ENCODE assay signal across 9 cellular contexts in genomic region chr6:105326838-105327745, GRCh38.
A peak's percentile ranks its signal among the peaks of the same experiment; 100 is the strongest.
DNase-seq lines count a peak whose midpoint lies in the region; ATAC-seq and TF ChIP-seq lines count a peak whose summit lies in the region.
"Had no signal": no experiment of that assay in that cellular context is flagged by ENCODE, and none has a peak within 500 bp of the region (broad histone marks: within the 10 kb centered on the region; RNA-seq: fewer than 3 reads in every experiment).

No MANE protein-coding gene starts in this region.

- in situ Hi-C loops in mammary epithelial cell (cut with MboI; ENCODE audit: low sequenced_read_pairs in 2 of 2) = no loop called here

- H3K4me1 Mint-ChIP-seq in activated CD4-positive, alpha-beta T cell treated with anti-CD3 and anti-CD28 coated beads for 36 hours = peaks cover 3% of the 10 kb centered on the region
- H3K4me1 Mint-ChIP-seq: naive B cell had no signal

- DNase-seq in DMS79 (lab: John Stamatoyannopoulos, UW) (peak; percentile 49), NCI-H2029 treated with DMSO at 0.1 percent for 48 hours (lab: John Stamatoyannopoulos, UW) (peak; percentile 96), mammary epithelial cell (peak; percentile 74)
- DNase-seq in activated CD4-positive, alpha-beta T cell treated with anti-CD3 and anti-CD28 coated beads for 36 hours = no peak
- DNase-seq in activated CD4-positive, CD25-positive, alpha-beta regulatory T cell treated with anti-CD3 and anti-CD28 coated beads, Interleukin-2, amount 50 U/mL, for 72 hours = no peak
- DNase-seq: naive B cell had no signal

- dilution Hi-C loops in mammary epithelial cell (cut with HindIII; ENCODE audit: low sequenced_read_pairs) = no loop called here

- H3K27me3 Mint-ChIP-seq in activated CD4-positive, alpha-beta T cell treated with anti-CD3 and anti-CD28 coated beads for 36 hours = no peaks in the 10 kb centered on the region
- H3K27me3 Mint-ChIP-seq: naive B cell had no signal

- peak overlapping the region; percentile 38 for H3K4me2 ChIP-seq in mammary epithelial cell (ENCODE audit: insufficient read depth, low read depth, low read length)

- H3K79me2 ChIP-seq in mammary epithelial cell (ENCODE audit: insufficient read depth, low read length) = peaks cover 41% of the 10 kb centered on the region

- no peak overlapping the region for H3K4me3 Mint-ChIP-seq in activated CD4-positive, alpha-beta T cell treated with anti-CD3 and anti-CD28 coated beads for 36 hours
- H3K4me3 Mint-ChIP-seq: naive B cell had no signal

- no TSS peak for BruUV-seq in mammary epithelial cell (replicated peaks; lab: Mats Ljungman, UMichigan)

- H3K27ac Mint-ChIP-seq in activated CD4-positive, alpha-beta T cell treated with anti-CD3 and anti-CD28 coated beads for 36 hours = no peak overlapping the region

- no peak overlapping the region for H3K4me3 ChIP-seq in mammary epithelial cell (replicated peaks in 1 of 3; ENCODE audit: insufficient read depth in 1 of 3, low read depth in 2 of 3, low read length in 3 of 3)
- no peak overlapping the region for H3K4me3 ChIP-seq in muscle layer of duodenum (ENCODE audit: low read depth in 1 of 2, low read length in 2 of 2)

- H3K27me3 ChIP-seq in mammary epithelial cell (ENCODE audit: insufficient read depth, low read length) (no peaks in the 10 kb centered on the region), muscle layer of duodenum (ENCODE audit: low read depth, low read length) (no peaks in the 10 kb centered on the region)

- intact Hi-C loops in mammary epithelial cell (cut with micrococcal nuclease) = no loop called here
- intact Hi-C loops in activated CD4-positive, alpha-beta T cell treated with anti-CD3 and anti-CD28 coated beads for 36 hours (cut with DNase I, micrococcal nuclease) = no loop called here

- H3K36me3 ChIP-seq in mammary epithelial cell (ENCODE audit: insufficient read depth, low read length) (peaks cover 33% of the 10 kb centered on the region), muscle layer of duodenum (ENCODE audit: control insufficient read depth in 1 of 2, insufficient read depth in 2 of 2, low read length in 2 of 2) (peaks cover 36 to 42% of the 10 kb centered on the region in 2 donors)

- peaks cover 54% of the 10 kb centered on the region for H3K4me1 ChIP-seq in mammary epithelial cell (ENCODE audit: insufficient read depth, low read length)
- H3K4me1 ChIP-seq in muscle layer of duodenum (ENCODE audit: control insufficient read depth in 1 of 2, insufficient read depth in 2 of 2, low read length in 2 of 2) = peaks cover 6 to 8% of the 10 kb centered on the region in 2 donors

- H3K27ac ChIP-seq in mammary epithelial cell (ENCODE audit: insufficient read depth, low read depth, low read length) (peak overlapping the region; percentile 19), muscle layer of duodenum (ENCODE audit: low read length) (peak overlapping the region; percentile 40)

- ATAC-seq in HG03460 (IDR thresholded peaks at IDR 0.05; ENCODE audit: unreplicated experiment) (no peak), HG02588 (IDR thresholded peaks at IDR 0.05; ENCODE audit: unreplicated experiment) (no peak)
- no peak for ATAC-seq in activated CD4-positive, alpha-beta T cell treated with anti-CD3 and anti-CD28 coated beads for 36 hours

- H3K9ac ChIP-seq in mammary epithelial cell (ENCODE audit: insufficient read depth, low read length) = no peak overlapping the region

- H3K9me3 ChIP-seq in mammary epithelial cell (replicated peaks; ENCODE audit: insufficient read depth, low read length) (no peaks in the 10 kb centered on the region), muscle layer of duodenum (ENCODE audit: control insufficient read depth in 1 of 2, low read length in 2 of 2) (no peaks in the 10 kb centered on the region)

- no peaks in the 10 kb centered on the region for H3K9me3 Mint-ChIP-seq in activated CD4-positive, alpha-beta T cell treated with anti-CD3 and anti-CD28 coated beads for 36 hours (ENCODE audit: low read depth)
- H3K9me3 Mint-ChIP-seq: naive B cell had no signal

- H2AFZ ChIP-seq in mammary epithelial cell (ENCODE audit: low read depth, low read length) = no peak overlapping the region

- WGBS in mammary epithelial cell (ENCODE audit: low coverage, missing lambda C conversion rate) = 8% methylated on average over 9 of the region's 9 CpGs

- no peak for TF ChIP-seq CTCF in mammary epithelial cell (conservative IDR thresholded peaks at IDR 0.05 in 1 of 2, IDR thresholded peaks at IDR 0.05 in 1 of 2; ENCODE audit: extremely low read depth in 1 of 2, insufficient read depth in 1 of 2, low read depth in 1 of 2, low read length in 2 of 2)

- CTCF ChIA-PET in mammary epithelial cell (lab: Charles Lee; ENCODE audit: low non-redundant PET) = no interaction called here
- CTCF ChIA-PET in activated CD4-positive, alpha-beta T cell treated with anti-CD3 and anti-CD28 coated beads for 36 hours (lab: Charles Lee) = interaction anchor here (0.5 to 1.0 kb wide), 2 partner anchors 26 to 76 kb away, joined by 3 to 4 read pairs; partner anchors contain the start of gene PREP

- no peaks in the 10 kb centered on the region for H4K20me1 ChIP-seq in mammary epithelial cell (ENCODE audit: insufficient read depth, low read length)

- peaks cover 62% of the 10 kb centered on the region for H3K36me3 Mint-ChIP-seq in activated CD4-positive, alpha-beta T cell treated with anti-CD3 and anti-CD28 coated beads for 36 hours (ENCODE audit: low read depth)

- POLR2A ChIA-PET in activated CD4-positive, alpha-beta T cell treated with anti-CD3 and anti-CD28 coated beads for 36 hours (lab: Charles Lee) = interaction anchor here (0.6 to 0.7 kb wide), 2 partner anchors 45 to 117 kb away, joined by 3 to 6 read pairs; no protein-coding TSS in a partner anchor

Comparison
In these comparisons a context has a peak if more than half of its experiments do, and no peak if none do; other contexts are left out.
1. DNase-seq: peak in DMS79 (single experiment), NCI-H2029 treated with DMSO at 0.1 percent for 48 hours (single experiment) and mammary epithelial cell (single experiment); none in activated CD4-positive, alpha-beta T cell treated with anti-CD3 and anti-CD28 coated beads for 36 hours (single experiment) and activated CD4-positive, CD25-positive, alpha-beta regulatory T cell treated with anti-CD3 and anti-CD28 coated beads, Interleukin-2, amount 50 U/mL, for 72 hours (single experiment).